Comparison of ENCODE assay signal across 22 cellular contexts in the genomic region with DNA sequence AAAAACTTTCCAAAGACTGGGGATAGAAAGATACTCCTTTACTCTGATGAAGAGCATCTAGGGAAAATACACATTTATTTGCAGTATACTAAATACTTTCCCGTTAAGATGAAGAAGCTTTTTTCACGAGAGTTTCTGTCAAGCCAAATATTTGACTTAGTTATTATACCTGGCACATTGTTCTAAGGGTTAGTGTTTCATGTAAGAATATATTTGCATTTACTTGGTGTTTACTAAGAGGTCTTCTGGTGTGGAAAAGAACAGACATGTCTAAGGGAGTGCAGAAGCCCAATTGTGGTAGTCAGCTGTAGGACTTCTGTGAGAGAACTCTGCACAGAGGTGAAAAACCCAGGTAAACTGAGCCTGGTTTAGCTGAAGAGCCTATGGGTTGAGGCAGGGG.
"Had no signal": no experiment of that assay in that cellular context is flagged by ENCODE, and none has a peak within 500 bp of the region (broad histone marks: within the 10 kb centered on the region; RNA-seq: fewer than 3 reads in every experiment).

No MANE protein-coding gene starts in this region.

- H3K4me1 ChIP-seq: colonic mucosa, esophagus squamous epithelium, heart right ventricle, left lung, lower lobe of right lung had no signal

- H3K4me3 ChIP-seq: colonic mucosa, esophagus squamous epithelium, gastrocnemius medialis, heart right ventricle, left lung, lower lobe of right lung, mucosa of descending colon had no signal

- H3K9me3 ChIP-seq: colonic mucosa, esophagus squamous epithelium, gastrocnemius medialis, lower lobe of right lung had no signal

- H3K36me3 ChIP-seq: colonic mucosa, esophagus squamous epithelium, gastrocnemius medialis, heart right ventricle, left lung, lower lobe of right lung had no signal

- ATAC-seq: effector memory CD8-positive, alpha-beta T cell; esophagus mucosa; gastrocnemius medialis; heart right ventricle; left cardiac atrium; left lung; left ventricle myocardium superior; lower lobe of right lung; mucosa of descending colon had no signal

- DNase-seq: colonic mucosa; cortex of kidney; effector CD8-positive, alpha-beta T cell; effector memory CD8-positive, alpha-beta T cell; endodermal cell; erythroblast; esophagus squamous epithelium; foreskin fibroblast; foreskin melanocyte; gastrocnemius medialis; glutamatergic neuron; head of caudate nucleus; heart right ventricle; hippocampal formation; left cardiac atrium; left lung; left ventricle myocardium superior; lower lobe of right lung; mesenchymal stem cell; mucosa of descending colon had no signal

- H3K27ac ChIP-seq: colonic mucosa, epithelial cell of prostate, esophagus squamous epithelium, gastrocnemius medialis, heart right ventricle, left lung, lower lobe of right lung had no signal

- H3K27me3 ChIP-seq: colonic mucosa, esophagus squamous epithelium, gastrocnemius medialis, heart right ventricle, left lung had no signal
